ENCODE assay signal across 1 cellular context in genomic region chr16:12436201-12436657, GRCh38.
TF ChIP-seq lines count a peak whose summit lies in the region.

No MANE protein-coding gene starts in this region.

TF ChIP-seq in GM23338, 12 proteins besides CTCF, POLR2A, EP300 and RAD21 (continued from another document):
- no peak for TF ChIP-seq ZNF462 (CRISPR knock-in tag; IDR thresholded peaks at IDR 0.05)
- no peak for TF ChIP-seq EZH2 (IDR thresholded peaks at IDR 0.05; ENCODE audit: low read depth, unreplicated experiment)
- no peak for TF ChIP-seq ZNF331 (CRISPR knock-in tag; IDR thresholded peaks at IDR 0.05; ENCODE audit: low read depth)
- TF ChIP-seq ZNF114 (CRISPR knock-in tag; IDR thresholded peaks at IDR 0.05), result no peak
- no peak for TF ChIP-seq NANOG (IDR thresholded peaks at IDR 0.05; ENCODE audit: borderline replicate concordance)
- TF ChIP-seq STAT1 (IDR thresholded peaks at IDR 0.05; ENCODE audit: unreplicated experiment), result no peak
- no peak for TF ChIP-seq REST (IDR thresholded peaks at IDR 0.05; ENCODE audit: unreplicated experiment)
- TF ChIP-seq CREB1 (CRISPR knock-in tag; IDR thresholded peaks at IDR 0.05; ENCODE audit: low read depth), result no peak
- TF ChIP-seq ETS1 (IDR thresholded peaks at IDR 0.05), result no peak
- no peak for TF ChIP-seq POLR2AphosphoS5 (IDR thresholded peaks at IDR 0.05; ENCODE audit: low read depth)
- TF ChIP-seq EZH2phosphoT487 (IDR thresholded peaks at IDR 0.05; ENCODE audit: unreplicated experiment), result no peak
